8 cellular contexts compared by ENCODE assay signal in genomic region chr19:35644987-35645679, GRCh38. TPM values are rescaled to one million over a fixed set of nuclear protein-coding genes. Genes with fewer than 3 reads are reported as not detected.
DNase-seq lines count a peak whose midpoint lies in the region; ATAC-seq, FAIRE-seq and TF ChIP-seq lines count a peak whose summit lies in the region.

No MANE protein-coding gene starts in this region.

- dilution Hi-C loops in endothelial cell of umbilical vein (cut with MboI; ENCODE audit: extremely low pct_ligation_motif_present, low sequenced_read_pairs): no loop called here

- peaks cover 23% of the 10 kb centered on the region for H3K4me1 ChIP-seq in endothelial cell of umbilical vein (ENCODE audit: control insufficient read depth, extremely low read depth, insufficient read depth, low read length)
- H3K4me1 ChIP-seq in mucosa of rectum (ENCODE audit: control insufficient read depth in 2 of 2, insufficient read depth in 2 of 2, low read length in 2 of 2): peaks cover 16 to 17% of the 10 kb centered on the region in 2 donors

- no peaks in the 10 kb centered on the region for H4K20me1 ChIP-seq in endothelial cell of umbilical vein (replicated peaks; ENCODE audit: control insufficient read depth, extremely low read depth, insufficient read depth, low read length)

- H3K27me3 ChIP-seq in endothelial cell of umbilical vein (ENCODE audit: control insufficient read depth in 2 of 2, insufficient read depth in 2 of 2, low read length in 2 of 2) (no peaks in the 10 kb centered on the region), mucosa of rectum (ENCODE audit: control insufficient read depth in 2 of 2, insufficient read depth in 2 of 2, low read length in 2 of 2) (no peaks in the 10 kb centered on the region)

- FAIRE-seq in endothelial cell of umbilical vein (lab: Jason Lieb, UNC): peak; percentile 37

- CTCF ChIA-PET in endothelial cell of umbilical vein (lab: Charles Lee): interaction anchor here (0.6 to 1.8 kb wide), 3 partner anchors 9 to 87 kb away, joined by 3 to 5 read pairs (median 3); no protein-coding TSS in a partner anchor

- no peak for ATAC-seq in GM18873 (IDR thresholded peaks at IDR 0.05; ENCODE audit: low FRiP score, unreplicated experiment)

- peak overlapping the region; percentile 94 for H2AFZ ChIP-seq in endothelial cell of umbilical vein (ENCODE audit: low read depth, low read length)

- POLR2A ChIA-PET in endothelial cell of umbilical vein (lab: Charles Lee): no interaction called here

- intact Hi-C loops in endothelial cell of umbilical vein (cut with micrococcal nuclease): loop anchor here (1.0 to 5.0 kb wide), 5 partner anchors 17 to 112 kb away; partner anchors contain the start of genes HAUS5, HSPB6 and PROSER3

- no peaks in the 10 kb centered on the region for H3K9me1 ChIP-seq in endothelial cell of umbilical vein (replicated peaks; ENCODE audit: control insufficient read depth, extremely low read depth, insufficient read depth, low read length)

- H3K36me3 ChIP-seq in endothelial cell of umbilical vein (ENCODE audit: control insufficient read depth in 2 of 2, extremely low read depth in 1 of 2, insufficient read depth in 2 of 2, low read length in 2 of 2): no peaks in the 10 kb centered on the region
- H3K36me3 ChIP-seq in mucosa of rectum (ENCODE audit: control insufficient read depth in 2 of 2, insufficient read depth in 2 of 2, low read length in 2 of 2): peaks cover 0 to under 1% of the 10 kb centered on the region in 2 donors

- H3K4me3 ChIP-seq in endothelial cell of umbilical vein (replicated peaks in 1 of 3; ENCODE audit: insufficient read depth in 1 of 3, low read depth in 1 of 3, low read length in 3 of 3): peak overlapping the region in 2 of 3 experiments; percentile 30 to 34
- H3K4me3 ChIP-seq in mucosa of rectum (ENCODE audit: low read length in 2 of 2): peak overlapping the region; percentile 72 to 73

- H3K4me2 ChIP-seq in endothelial cell of umbilical vein (ENCODE audit: insufficient read depth, low read length): peak overlapping the region; percentile 71

- H3K9ac ChIP-seq in endothelial cell of umbilical vein (replicated peaks; ENCODE audit: extremely low read depth, insufficient read depth, low read length): no peak overlapping the region
- H3K9ac ChIP-seq in mucosa of rectum (ENCODE audit: low read depth in 1 of 2, low read length in 2 of 2): peak overlapping the region; percentile 57 to 84

- H3K9me3 ChIP-seq in endothelial cell of umbilical vein (replicated peaks; ENCODE audit: control insufficient read depth, insufficient read depth, low read length) (no peaks in the 10 kb centered on the region), mucosa of rectum (ENCODE audit: control insufficient read depth in 2 of 2, low read length in 2 of 2) (no peaks in the 10 kb centered on the region)

- no peak overlapping the region for H3K27ac ChIP-seq in endothelial cell of umbilical vein (ENCODE audit: insufficient read depth, low read depth, low read length)
- peak overlapping the region; percentile 95 to 96 for H3K27ac ChIP-seq in mucosa of rectum (ENCODE audit: low read depth in 2 of 2, low read length in 2 of 2)

- no TSS peak for BruUV-seq in endothelial cell of umbilical vein (replicated peaks; lab: Mats Ljungman, UMichigan)

- TF ChIP-seq CTCF in endothelial cell of umbilical vein (IDR thresholded peaks at IDR 0.05; ENCODE audit: extremely low read depth in 1 of 2, insufficient read depth in 1 of 2, low read depth in 1 of 2, low read length in 2 of 2): no peak

- H3K79me2 ChIP-seq in endothelial cell of umbilical vein (ENCODE audit: control insufficient read depth, insufficient read depth, low read length): peaks cover 15% of the 10 kb centered on the region

- no peak for TF ChIP-seq POLR2A in endothelial cell of umbilical vein (IDR thresholded peaks at IDR 0.05; ENCODE audit: low read depth, low read length)

- DNase-seq in DMS53 (lab: John Stamatoyannopoulos, UW) (peak; percentile 88), DMS53 treated with DMSO at 0.1 percent for 48 hours (lab: John Stamatoyannopoulos, UW; ENCODE audit: unreplicated experiment) (no peak), NCI-H82 treated with DMSO at 0.1 percent for 48 hours (lab: John Stamatoyannopoulos, UW; ENCODE audit: unreplicated experiment) (peak; percentile 65), endothelial cell of umbilical vein (ENCODE audit: low read depth, low spot score) (peak; percentile 54)
- peak; percentile 45 to 56 for DNase-seq in activated CD8-positive, alpha-beta memory T cell treated with anti-CD3 and anti-CD28 coated beads for 4 hours (ENCODE audit: low read depth in 2 of 2)
- peak; percentile 98 for DNase-seq in stimulated activated CD8-positive, alpha-beta memory T cell treated with anti-CD3 and anti-CD28 coated beads, Interleukin-4, amount 100 ng/mL, for 48 hours

TF ChIP-seq in endothelial cell of umbilical vein, 7 proteins besides CTCF, POLR2A, EP300 and RAD21:
- TF ChIP-seq EZH2 (IDR thresholded peaks at IDR 0.05; ENCODE audit: borderline replicate concordance, low read depth, low read length, severe bottlenecking) (no peak), FOS (IDR thresholded peaks at IDR 0.05; ENCODE audit: borderline replicate concordance, insufficient read depth, low read length) (no peak), JUN (IDR thresholded peaks at IDR 0.05; ENCODE audit: borderline replicate concordance, insufficient read depth, insufficient read length, low read depth) (no peak), POLR2AphosphoS5 (IDR thresholded peaks at IDR 0.05; ENCODE audit: insufficient read depth, low read depth, low read length) (no peak), MYC (IDR thresholded peaks at IDR 0.05; ENCODE audit: low read depth, low read length) (no peak), MAX (IDR thresholded peaks at IDR 0.05; ENCODE audit: insufficient read depth, insufficient read length) (no peak), GATA2 (IDR thresholded peaks at IDR 0.05; ENCODE audit: insufficient read depth, insufficient read length, low read depth, low read length) (no peak)

RNA-seq across cellular contexts. Expression of gene COX6B1, which starts 3.0 kb away (rescaled TPM):
- 300 and 327 TPM in 2 replicates for total RNA-seq in endothelial cell of umbilical vein
- polyA plus RNA-seq in endothelial cell of umbilical vein: 692 and 759 TPM in 2 replicates
- 721 and 850 TPM in 2 replicates for polyA plus RNA-seq in endothelial cell of umbilical vein (2011; cell fraction: cytosol; rRNA removed)
- polyA plus RNA-seq in endothelial cell of umbilical vein (2011; cell fraction: nucleus; rRNA removed): 176 and 236 TPM in 2 replicates
- polyA plus RNA-seq in endothelial cell of umbilical vein (2012): 564 and 590 TPM in 2 replicates
- 349 and 385 TPM in 2 replicates for polyA minus RNA-seq in endothelial cell of umbilical vein
- polyA minus RNA-seq in endothelial cell of umbilical vein (2011; cell fraction: cytosol; rRNA and poly(A)+ RNA removed): 195 TPM
- 33.5 and 36.0 TPM in 2 replicates for polyA minus RNA-seq in endothelial cell of umbilical vein (2011; cell fraction: nucleus; rRNA and poly(A)+ RNA removed)

RNA-seq across cellular contexts. Expression of gene ETV2, which starts 3.6 kb away (rescaled TPM):
- 0.95 and 1.5 TPM in 2 replicates for total RNA-seq in endothelial cell of umbilical vein
- polyA plus RNA-seq in endothelial cell of umbilical vein: 1.0 and 2.1 TPM in 2 replicates
- polyA plus RNA-seq in endothelial cell of umbilical vein (2011; cell fraction: cytosol; rRNA removed): 0.36 and 0.82 TPM in 2 replicates
- polyA plus RNA-seq in endothelial cell of umbilical vein (2011; cell fraction: nucleus; rRNA removed): 0.14 and 0.32 TPM in 2 replicates
- 0.40 and 0.61 TPM in 2 replicates for polyA plus RNA-seq in endothelial cell of umbilical vein (2012)
- not detected in 2 replicates for polyA minus RNA-seq in endothelial cell of umbilical vein
- not detected for polyA minus RNA-seq in endothelial cell of umbilical vein (2011; cell fraction: cytosol; rRNA and poly(A)+ RNA removed)
- polyA minus RNA-seq in endothelial cell of umbilical vein (2011; cell fraction: nucleus; rRNA and poly(A)+ RNA removed): not detected in 2 replicates

RNA-seq across cellular contexts. Expression of gene RBM42, which starts 16.3 kb away (rescaled TPM):
- 97.3 and 99.2 TPM in 2 replicates for total RNA-seq in endothelial cell of umbilical vein
- 78.3 and 81.4 TPM in 2 replicates for polyA plus RNA-seq in endothelial cell of umbilical vein
- polyA plus RNA-seq in endothelial cell of umbilical vein (2011; cell fraction: cytosol; rRNA removed): 62.7 and 68.7 TPM in 2 replicates
- polyA plus RNA-seq in endothelial cell of umbilical vein (2011; cell fraction: nucleus; rRNA removed): 33.0 and 34.5 TPM in 2 replicates
- 58.0 and 68.5 TPM in 2 replicates for polyA plus RNA-seq in endothelial cell of umbilical vein (2012)
- 20.9 and 23.2 TPM in 2 replicates for polyA minus RNA-seq in endothelial cell of umbilical vein
- polyA minus RNA-seq in endothelial cell of umbilical vein (2011; cell fraction: cytosol; rRNA and poly(A)+ RNA removed): 46.9 TPM
- polyA minus RNA-seq in endothelial cell of umbilical vein (2011; cell fraction: nucleus; rRNA and poly(A)+ RNA removed): 10.0 and 11.0 TPM in 2 replicates

RNA-seq across cellular contexts. Expression of gene UPK1A, which starts 21.2 kb away (rescaled TPM):
- total RNA-seq in endothelial cell of umbilical vein: not detected in 2 replicates
- polyA plus RNA-seq in endothelial cell of umbilical vein: 0.13 TPM in 1 of 2 replicates, not detected in the other
- 0.06 TPM in 1 of 2 replicates, not detected in the other for polyA plus RNA-seq in endothelial cell of umbilical vein (2011; cell fraction: cytosol; rRNA removed)
- 0.22 TPM in 1 of 2 replicates, not detected in the other for polyA plus RNA-seq in endothelial cell of umbilical vein (2011; cell fraction: nucleus; rRNA removed)
- not detected in 2 replicates for polyA plus RNA-seq in endothelial cell of umbilical vein (2012)
- not detected in 2 replicates for polyA minus RNA-seq in endothelial cell of umbilical vein
- polyA minus RNA-seq in endothelial cell of umbilical vein (2011; cell fraction: cytosol; rRNA and poly(A)+ RNA removed): not detected
- polyA minus RNA-seq in endothelial cell of umbilical vein (2011; cell fraction: nucleus; rRNA and poly(A)+ RNA removed): not detected in 2 replicates

RNA-seq across cellular contexts. Expression of gene HAUS5, which starts 32.6 kb away (rescaled TPM):
- 17.5 and 19.0 TPM in 2 replicates for total RNA-seq in endothelial cell of umbilical vein
- 8.9 and 9.2 TPM in 2 replicates for polyA plus RNA-seq in endothelial cell of umbilical vein
- polyA plus RNA-seq in endothelial cell of umbilical vein (2011; cell fraction: cytosol; rRNA removed): 5.0 and 6.7 TPM in 2 replicates
- 53.9 and 55.6 TPM in 2 replicates for polyA plus RNA-seq in endothelial cell of umbilical vein (2011; cell fraction: nucleus; rRNA removed)
- polyA plus RNA-seq in endothelial cell of umbilical vein (2012): 8.7 and 9.3 TPM in 2 replicates
- polyA minus RNA-seq in endothelial cell of umbilical vein: 5.8 and 6.6 TPM in 2 replicates
- polyA minus RNA-seq in endothelial cell of umbilical vein (2011; cell fraction: cytosol; rRNA and poly(A)+ RNA removed): 13.5 TPM
- polyA minus RNA-seq in endothelial cell of umbilical vein (2011; cell fraction: nucleus; rRNA and poly(A)+ RNA removed): 7.8 and 9.9 TPM in 2 replicates
